Comparison of ENCODE assay signal across 13 cellular contexts in the genomic region with DNA sequence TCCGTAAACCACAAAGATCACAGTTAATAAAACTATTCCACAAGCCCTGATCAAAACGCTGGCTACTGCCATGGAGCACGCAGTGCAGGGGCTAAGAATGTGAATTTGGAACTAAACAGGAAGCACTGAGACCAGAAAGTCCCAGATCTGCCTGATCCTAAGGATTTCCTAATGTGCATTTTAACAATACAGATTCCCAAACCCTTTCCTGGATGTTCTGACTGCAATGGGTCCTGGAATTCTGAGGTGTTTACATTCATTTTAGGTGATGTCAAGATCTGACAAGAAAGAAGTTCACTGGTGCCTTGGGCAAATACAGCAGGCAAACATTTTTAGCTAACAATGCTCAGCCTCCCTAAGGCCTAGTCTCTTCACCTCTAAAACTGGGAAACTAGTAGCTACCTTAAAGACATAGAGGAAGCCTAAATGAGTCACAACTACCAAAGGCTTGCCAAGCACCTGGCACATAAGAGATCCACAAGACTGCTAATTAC. TPM values are rescaled to one million over a fixed set of nuclear protein-coding genes. Genes with fewer than 3 reads are reported as not detected.
DNase-seq lines count a peak whose midpoint lies in the region; ATAC-seq and TF ChIP-seq lines count a peak whose summit lies in the region.
"Had no signal": no experiment of that assay in that cellular context is flagged by ENCODE, and none has a peak within 500 bp of the region (broad histone marks: within the 10 kb centered on the region; RNA-seq: fewer than 3 reads in every experiment).

No MANE protein-coding gene starts in this region.

- peaks cover 11% of the 10 kb centered on the region for H3K36me3 Mint-ChIP-seq in effector memory CD8-positive, alpha-beta T cell (ENCODE audit: insufficient read depth)

- no peaks in the 10 kb centered on the region for H3K27me3 Mint-ChIP-seq in effector memory CD8-positive, alpha-beta T cell
- H3K27me3 Mint-ChIP-seq: dendritic cell treated with granulocyte-macrophage colony-stimulating factor and Interleukin-4, amounts not matched to agents 40 ng/mL and 50 ng/mL, for 4 days had no signal

- no peak overlapping the region for H3K4me3 Mint-ChIP-seq in effector memory CD8-positive, alpha-beta T cell
- H3K4me3 Mint-ChIP-seq: activated T-cell treated with anti-CD3 and anti-CD28 coated beads, Interleukin-2, amount 50 U/mL, for 4 hours; dendritic cell treated with granulocyte-macrophage colony-stimulating factor and Interleukin-4, amounts not matched to agents 40 ng/mL and 50 ng/mL, for 4 days; T-helper 1 cell treated with Interleukin-12 subunit alpha and Interleukin-12 subunit beta and Interleukin-4 antibody, amounts not matched to agents 30 μg/mL and 1 μg/mL, for 36 hours had no signal

- no peak for TF ChIP-seq CTCF in VCaP (conservative IDR thresholded peaks at IDR 0.05)
- no peak for TF ChIP-seq CTCF in fibroblast of pulmonary artery (IDR thresholded peaks at IDR 0.05; ENCODE audit: low read length, missing control alignments)
- TF ChIP-seq CTCF in brain microvascular endothelial cell (IDR thresholded peaks at IDR 0.05; ENCODE audit: low read depth, low read length, missing control alignments), result no peak

- no peak for ATAC-seq in effector memory CD8-positive, alpha-beta T cell (replicated peaks)

- H3K27ac ChIP-seq in VCaP (peak overlapping the region; percentile 52), brain microvascular endothelial cell (no peak overlapping the region)
- H3K27ac ChIP-seq: ovary had no signal

- DNase-seq in EH (ENCODE audit: low read depth) (peak; percentile 80), fibroblast of pulmonary artery (ENCODE audit: low read depth) (peak; percentile 50), renal cortical epithelial cell (ENCODE audit: low read depth) (peak; percentile 68), brain microvascular endothelial cell (no peak), D341Med (ENCODE audit: low spot score) (no peak), NK-92 (lab: John Stamatoyannopoulos, UW; ENCODE audit: unreplicated experiment) (no peak)
- no peak for DNase-seq in effector memory CD8-positive, alpha-beta T cell
- DNase-seq: activated T-cell treated with anti-CD3 and anti-CD28 coated beads, Interleukin-2, amount 50 U/mL, for 4 hours; NCI-H510A; ovary had no signal

- H3K27ac Mint-ChIP-seq in effector memory CD8-positive, alpha-beta T cell, result peak overlapping the region in 1 of 2 donors; percentile 17
- H3K27ac Mint-ChIP-seq: dendritic cell treated with granulocyte-macrophage colony-stimulating factor and Interleukin-4, amounts not matched to agents 40 ng/mL and 50 ng/mL, for 4 days; T-helper 1 cell treated with Interleukin-12 subunit alpha and Interleukin-12 subunit beta and Interleukin-4 antibody, amounts not matched to agents 30 μg/mL and 1 μg/mL, for 36 hours had no signal

- H3K36me3 ChIP-seq in brain microvascular endothelial cell (replicated peaks), result no peaks in the 10 kb centered on the region
- H3K36me3 ChIP-seq: ovary had no signal

- no peaks in the 10 kb centered on the region for H3K27me3 ChIP-seq in brain microvascular endothelial cell (replicated peaks)
- H3K27me3 ChIP-seq: ovary had no signal

- in situ Hi-C loops in brain microvascular endothelial cell (cut with HindIII; ENCODE audit: low pct_ligation_motif_present, low sequenced_read_pairs), result no loop called here

- H3K4me3 ChIP-seq in fibroblast of pulmonary artery (replicated peaks; ENCODE audit: low read depth, low read length), result no peak overlapping the region
- H3K4me3 ChIP-seq in brain microvascular endothelial cell (ENCODE audit: low read depth, low read length), result no peak overlapping the region
- H3K4me3 ChIP-seq: ovary had no signal

- H3K4me1 Mint-ChIP-seq in effector memory CD8-positive, alpha-beta T cell (ENCODE audit: low read depth in 2 of 2), result peaks cover 29 to 48% of the 10 kb centered on the region in 2 donors

- no peaks in the 10 kb centered on the region for H3K9me3 Mint-ChIP-seq in effector memory CD8-positive, alpha-beta T cell
- H3K9me3 Mint-ChIP-seq: activated T-cell treated with anti-CD3 and anti-CD28 coated beads, Interleukin-2, amount 50 U/mL, for 4 hours; dendritic cell treated with granulocyte-macrophage colony-stimulating factor and Interleukin-4, amounts not matched to agents 40 ng/mL and 50 ng/mL, for 4 days; T-helper 1 cell treated with Interleukin-12 subunit alpha and Interleukin-12 subunit beta and Interleukin-4 antibody, amounts not matched to agents 30 μg/mL and 1 μg/mL, for 36 hours had no signal

RNA-seq across cellular contexts. Expression of gene NSMCE1, which starts 10.3 kb away (rescaled TPM):
- total RNA-seq in renal cortical epithelial cell, result 72.1 and 94.6 TPM in 2 replicates

RNA-seq across cellular contexts. Expression of gene KDM8, which starts 55.0 kb away (rescaled TPM):
- total RNA-seq in renal cortical epithelial cell, result 0.17 and 4.3 TPM in 2 replicates

RNA-seq across cellular contexts. Expression of gene IL4R, which starts 55.5 kb away (rescaled TPM):
- total RNA-seq in renal cortical epithelial cell, result 20.1 and 31.7 TPM in 2 replicates

Comparison
In these comparisons a context has a peak if more than half of its experiments do, and no peak if none do; other contexts are left out.
1. DNase-seq: peak in EH (single experiment), fibroblast of pulmonary artery (single experiment) and renal cortical epithelial cell (single experiment); none in brain microvascular endothelial cell (single experiment), D341Med (single experiment), effector memory CD8-positive, alpha-beta T cell (0 of 3) and NK-92 (single experiment).